ENCODE assay signal across 8 cellular contexts in the genomic region with DNA sequence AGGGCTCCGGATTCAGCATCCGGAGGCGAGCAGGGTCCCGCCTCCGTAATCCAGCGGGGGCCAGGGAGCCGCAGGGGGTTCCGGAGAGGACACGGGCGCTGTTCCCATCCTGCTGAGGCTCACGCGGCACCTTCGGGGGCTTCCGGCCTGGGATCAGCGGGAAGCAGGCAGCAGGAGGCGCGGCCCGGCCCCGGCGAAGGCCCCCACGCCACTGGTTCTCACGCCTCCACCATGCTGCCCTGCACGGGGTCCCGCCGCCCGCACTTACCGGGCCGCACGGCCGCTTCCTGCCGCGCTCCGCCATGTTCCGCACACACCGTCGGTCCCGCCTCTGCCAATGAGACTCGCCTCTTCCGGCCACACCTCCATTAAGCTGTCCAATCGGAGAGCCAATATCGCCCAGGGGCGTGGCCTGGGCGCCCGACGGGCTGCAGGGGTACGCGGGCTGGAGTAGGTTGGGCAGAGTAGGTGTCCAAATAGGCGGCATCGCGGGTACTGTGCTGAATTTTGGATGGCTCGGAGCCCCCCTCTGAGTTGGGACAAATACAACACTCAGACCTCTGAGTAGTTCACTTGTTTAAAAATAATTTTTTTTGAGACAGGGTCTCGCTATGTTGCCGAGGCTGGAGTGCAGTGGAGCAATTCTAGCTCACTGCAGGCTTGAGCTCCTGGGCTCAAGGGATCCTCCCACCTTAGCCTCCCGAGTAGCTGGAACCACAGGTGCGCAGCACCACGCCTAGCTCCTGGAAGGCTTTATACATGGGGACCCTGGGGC. TPM values are rescaled to one million over a fixed set of nuclear protein-coding genes. Genes with fewer than 3 reads are reported as not detected.
A peak's percentile ranks its signal among the peaks of the same experiment; 100 is the strongest.
DNase-seq lines count a peak whose midpoint lies in the region; ATAC-seq and TF ChIP-seq lines count a peak whose summit lies in the region.

Gene SPOUT1 (minus strand): TSS at position 318 of the 775 bp plus-strand sequence. CDS start 14 bp downstream, at position 304.

- H3K4me3 Mint-ChIP-seq in type B pancreatic cell: peak within 1 kb of the TSS; percentile 97

- WGBS in adipose tissue, 3 donors: 0 to 1% (median 1%) methylated on average over 53 to 56 of the region's 56 CpGs

- peaks cover 8% of the 10 kb centered on the region for H3K4me1 Mint-ChIP-seq in type B pancreatic cell (ENCODE audit: unreplicated experiment)

- H3K27ac Mint-ChIP-seq in type B pancreatic cell: peak within 1 kb of the TSS; percentile 82

- ATAC-seq in HG02763 (IDR thresholded peaks at IDR 0.05; ENCODE audit: unreplicated experiment): peak; percentile 96

- peak within 1 kb of the TSS; percentile 95 for H3K4me3 ChIP-seq in GM12865 (ENCODE audit: low read depth, low read length)

- intact Hi-C loops in cardiac septum (cut with DNase I): no loop called here

- TF ChIP-seq CTCF in GM12865 (IDR thresholded peaks at IDR 0.05; ENCODE audit: insufficient read depth, low read depth, low read length, missing control alignments) (no peak), type B pancreatic cell (conservative IDR thresholded peaks at IDR 0.05) (no peak)

- H3K9me3 Mint-ChIP-seq in type B pancreatic cell: no peaks in the 10 kb centered on the region

- H3K27ac ChIP-seq in adipose tissue (ENCODE audit: low read depth, low read length): no peak within 1 kb of the TSS

- no peaks in the 10 kb centered on the region for H3K36me3 Mint-ChIP-seq in type B pancreatic cell

- DNase-seq in GM12865 (ENCODE audit: low read depth) (peak; percentile 96), NCI-H1417 treated with DMSO at 0.1 percent for 48 hours (lab: John Stamatoyannopoulos, UW) (peak; percentile 87), T follicular helper cell (ENCODE audit: low read depth) (peak; percentile 90), cardiac septum (ENCODE audit: low spot score) (peak; percentile 97), pons (ENCODE audit: low spot score) (peak; percentile 95), type B pancreatic cell (ENCODE audit: extremely low spot score, unreplicated experiment) (peak; percentile 90)

- H3K27me3 Mint-ChIP-seq in type B pancreatic cell: no peaks in the 10 kb centered on the region

RNA-seq across cellular contexts. Expression of gene SPOUT1, which starts in this region (rescaled TPM):
- polyA plus RNA-seq in adipose tissue: 10 to 100 TPM; 16.3 to 34.9 (median 21.0) TPM
- total RNA-seq in cardiac septum: 18.0 TPM
- total RNA-seq in type B pancreatic cell (ENCODE audit: low replicate concordance): 46.7 and 53.4 TPM in 2 replicates
